Comparison of ENCODE assay signal across 21 cellular contexts in the genomic region with DNA sequence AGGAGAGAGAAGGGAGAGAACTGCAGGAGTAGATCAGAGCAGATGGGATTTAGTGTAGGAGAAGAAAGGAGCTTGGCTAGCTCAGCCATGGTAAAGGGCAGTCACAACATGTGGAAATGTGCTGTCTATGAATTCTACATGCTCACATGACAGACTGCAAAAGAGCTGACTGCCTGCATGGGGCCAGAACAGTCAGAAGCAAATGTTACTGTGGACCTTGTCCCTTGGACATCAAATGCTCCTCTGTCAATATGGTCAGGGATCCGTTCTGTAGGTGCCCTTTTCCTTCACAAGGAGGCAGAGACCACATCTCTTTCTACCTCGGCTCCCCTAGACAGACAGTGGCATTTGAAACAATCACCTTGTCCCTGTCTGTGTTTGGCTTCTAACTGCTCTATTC. TPM values are rescaled to one million over a fixed set of nuclear protein-coding genes. Genes with fewer than 3 reads are reported as not detected.
A peak's percentile ranks its signal among the peaks of the same experiment; 100 is the strongest.
DNase-seq lines count a peak whose midpoint lies in the region; ATAC-seq and TF ChIP-seq lines count a peak whose summit lies in the region.
"Had no signal": no experiment of that assay in that cellular context is flagged by ENCODE, and none has a peak within 500 bp of the region (broad histone marks: within the 10 kb centered on the region; RNA-seq: fewer than 3 reads in every experiment).

No MANE protein-coding gene starts in this region.

- H4K5ac ChIP-seq in IMR-90 (ENCODE audit: low read depth, low read length) = no peak overlapping the region

- POLR2A ChIA-PET in IMR-90 (lab: Charles Lee; ENCODE audit: unreplicated experiment) = no interaction called here

- WGBS in IMR-90 (ENCODE audit: extremely low coverage in 2 of 2, insufficient read length in 1 of 2), 2 experiments = 100% methylated on average over 1 of the region's 2 CpGs; no CpG with 5 or more reads in 1 of the 2 experiments

- TF ChIP-seq POLR2A in IMR-90 (IDR thresholded peaks at IDR 0.05; ENCODE audit: low read depth, low read length) = no peak

- H3K14ac ChIP-seq in IMR-90 (replicated peaks; ENCODE audit: low read depth, low read length) = no peak overlapping the region

- no peak overlapping the region for H2BK120ac ChIP-seq in IMR-90 (ENCODE audit: low read depth, low read length)

- ATAC-seq in GM23338 (no peak), IMR-90 (ENCODE audit: low read depth) (no peak), left lobe of liver (peak; percentile 39), HG02973 (IDR thresholded peaks at IDR 0.05; ENCODE audit: unreplicated experiment) (no peak)
- ATAC-seq: CD8-positive, alpha-beta T cell; GM12878; HCT116 had no signal

- H3K27ac ChIP-seq in GM23338 (ENCODE audit: low read depth) (no peak overlapping the region), IMR-90 (ENCODE audit: insufficient read depth, low read length) (no peak overlapping the region), coronary artery (peak overlapping the region; percentile 3 to 36)
- H3K27ac ChIP-seq: 22Rv1, BLaER1, C4-2B had no signal

- H3K9me3 ChIP-seq in IMR-90 (ENCODE audit: control insufficient read depth, insufficient read depth, low read length) = no peaks in the 10 kb centered on the region
- H3K9me3 ChIP-seq: BLaER1, Caco-2 had no signal

- CTCF ChIA-PET in IMR-90 (lab: Yijun Ruan, JAX) = no interaction called here

- no peaks in the 10 kb centered on the region for H3K27me3 ChIP-seq in GM23338 (ENCODE audit: insufficient read depth)
- H3K27me3 ChIP-seq in IMR-90 (ENCODE audit: control insufficient read depth, insufficient read depth, low read length) = no peaks in the 10 kb centered on the region
- H3K27me3 ChIP-seq: BLaER1 had no signal

- H3K4me2 ChIP-seq in GM23338 (0 out of 2 replicates have a peak overlapping the region, but pooled peaks have one; percentile 25), IMR-90 (ENCODE audit: low read depth, low read length) (no peak overlapping the region)
- H3K4me2 ChIP-seq: BLaER1 had no signal

- peaks cover 12% of the 10 kb centered on the region for H3K4me1 Mint-ChIP-seq in GM23338
- H3K4me1 Mint-ChIP-seq: CD4-positive, CD25-positive, alpha-beta regulatory T cell had no signal

- H3K56ac ChIP-seq in IMR-90 (ENCODE audit: extremely low read depth, insufficient read depth, low read length) = no peak overlapping the region

- peaks cover 4% of the 10 kb centered on the region for H3K27me3 Mint-ChIP-seq in GM23338 (ENCODE audit: insufficient read depth, low read depth, poor library complexity)
- H3K27me3 Mint-ChIP-seq: B cell; CD4-positive, CD25-positive, alpha-beta regulatory T cell had no signal

- no peak for TF ChIP-seq CTCF in GM23338 (conservative IDR thresholded peaks at IDR 0.05; ENCODE audit: low read depth in 2 of 2)
- no peak for TF ChIP-seq CTCF in IMR-90 (conservative IDR thresholded peaks at IDR 0.05; ENCODE audit: low read depth, low read length)
- TF ChIP-seq CTCF in coronary artery (IDR thresholded peaks at IDR 0.05) = no peak

- H3K79me1 ChIP-seq in IMR-90 (ENCODE audit: low read depth in 1 of 2, low read length in 2 of 2) = no peaks in the 10 kb centered on the region

- H3K4me1 ChIP-seq in GM23338 (ENCODE audit: insufficient read depth) (no peaks in the 10 kb centered on the region), IMR-90 (ENCODE audit: control insufficient read depth, insufficient read depth, low read length) (peaks cover 5% of the 10 kb centered on the region)
- H3K4me1 ChIP-seq: Caco-2 had no signal

- no peak overlapping the region for H3K4me3 Mint-ChIP-seq in GM23338
- H3K4me3 Mint-ChIP-seq: B cell; CD4-positive, CD25-positive, alpha-beta regulatory T cell; CD8-positive, alpha-beta T cell had no signal

- H3K4ac ChIP-seq in IMR-90 (ENCODE audit: low read depth, low read length) = no peak overlapping the region

- no peak overlapping the region for H4K91ac ChIP-seq in IMR-90 (ENCODE audit: insufficient read depth, low read depth, low read length)

- intact Hi-C loops in IMR-90 (cut with micrococcal nuclease) = no loop called here

- H2BK20ac ChIP-seq in IMR-90 (ENCODE audit: low read depth, low read length) = no peak overlapping the region

- no peak overlapping the region for H2AK5ac ChIP-seq in IMR-90 (ENCODE audit: low read depth, low read length)

- no peak overlapping the region for H2BK5ac ChIP-seq in IMR-90 (ENCODE audit: low read depth, low read length, poor library complexity, severe bottlenecking)

- no peak overlapping the region for H4K8ac ChIP-seq in IMR-90 (ENCODE audit: low read depth in 2 of 2, low read length in 2 of 2)

- in situ Hi-C loops in IMR-90 (cut with MboI; ENCODE audit: low sequenced_read_pairs) = no loop called here

- H3K27ac Mint-ChIP-seq in GM23338 = no peak overlapping the region
- H3K27ac Mint-ChIP-seq: B cell; CD8-positive, alpha-beta T cell had no signal

- peaks cover 31% of the 10 kb centered on the region; the same call in 1 of the 2 replicates for H3K9me2 ChIP-seq in GM23338 (ENCODE audit: insufficient read depth)

- H3K9ac ChIP-seq in IMR-90 (ENCODE audit: low read depth, low read length) = no peak overlapping the region
- H3K9ac ChIP-seq: BLaER1 had no signal

- no peak overlapping the region for H2BK15ac ChIP-seq in IMR-90 (ENCODE audit: low read depth, low read length)

- H4K20me1 ChIP-seq in GM23338 (replicated peaks; ENCODE audit: insufficient read depth) (no peaks in the 10 kb centered on the region), IMR-90 (ENCODE audit: insufficient read depth, low read length) (no peaks in the 10 kb centered on the region)
- H4K20me1 ChIP-seq: BLaER1 had no signal

- no peaks in the 10 kb centered on the region for H3K36me3 ChIP-seq in GM23338 (ENCODE audit: insufficient read depth)
- H3K36me3 ChIP-seq in IMR-90 (ENCODE audit: control insufficient read depth, insufficient read depth, low read length) = no peaks in the 10 kb centered on the region
- H3K36me3 ChIP-seq: BLaER1 had no signal

- DNase-seq in GM23338 (ENCODE audit: low spot score) (no peak), IMR-90 (no peak), coronary artery (ENCODE audit: low spot score) (no peak), left lobe of liver (ENCODE audit: low spot score) (no peak), NCI-H345 treated with DMSO at 0.1 percent for 48 hours (lab: John Stamatoyannopoulos, UW; ENCODE audit: unreplicated experiment) (no peak), ecto neural progenitor cell (ENCODE audit: low spot score) (no peak), NCI-H510A treated with DMSO at 0.1 percent for 48 hours (lab: John Stamatoyannopoulos, UW) (no peak)
- DNase-seq: Caco-2; CD4-positive, CD25-positive, alpha-beta regulatory T cell; CD8-positive, alpha-beta T cell; DMS153; DND-41; GOT3; H7 had no signal

- H2AFZ ChIP-seq in GM23338 (peak overlapping the region; percentile 35; the same call in 1 of the 2 replicates), IMR-90 (replicated peaks; ENCODE audit: low read length, poor library complexity) (peak overlapping the region; percentile 8)

- H3K18ac ChIP-seq in IMR-90 (ENCODE audit: low read depth, low read length) = no peak overlapping the region

- H3K79me2 ChIP-seq in GM23338 (replicated peaks; ENCODE audit: insufficient read depth) = no peaks in the 10 kb centered on the region

- H3K4me3 ChIP-seq in GM23338 = no peak overlapping the region
- H3K4me3 ChIP-seq in IMR-90 (ENCODE audit: insufficient read depth, low read depth, low read length) = no peak overlapping the region
- H3K4me3 ChIP-seq in coronary artery = no peak overlapping the region
- H3K4me3 ChIP-seq: BLaER1, GM12878 had no signal

- no peak overlapping the region for H3K23ac ChIP-seq in IMR-90 (ENCODE audit: low read depth, low read length)

- dilution Hi-C loops in IMR-90 (cut with HindIII; ENCODE audit: low sequenced_read_pairs, unreplicated experiment) = no loop called here

- TF ChIP-seq RAD21 in IMR-90 (IDR thresholded peaks at IDR 0.05; ENCODE audit: low read length) = no peak

- peaks cover 5% of the 10 kb centered on the region for H3K36me3 Mint-ChIP-seq in GM23338 (ENCODE audit: low read depth)
- H3K36me3 Mint-ChIP-seq: CD4-positive, CD25-positive, alpha-beta regulatory T cell; CD8-positive, alpha-beta T cell had no signal

- H3K9me3 Mint-ChIP-seq in GM23338 = no peaks in the 10 kb centered on the region; the same call in 2 of the 3 replicates
- H3K9me3 Mint-ChIP-seq: CD4-positive, CD25-positive, alpha-beta regulatory T cell; CD8-positive, alpha-beta T cell had no signal

- H3F3A ChIP-seq in GM23338 (replicated peaks; ENCODE audit: low read depth) = no peaks in the 10 kb centered on the region

- H2AK9ac ChIP-seq in IMR-90 (replicated peaks; ENCODE audit: low read depth, low read length, poor library complexity) = no peak overlapping the region

- H3K9me1 ChIP-seq in IMR-90 (ENCODE audit: insufficient read depth, low read length) = peaks cover 4% of the 10 kb centered on the region; the same call in 1 of the 2 replicates

- no TSS peak for BruUV-seq in IMR-90 (replicated peaks; lab: Mats Ljungman, UMichigan)

TF ChIP-seq in GM23338, 12 proteins besides CTCF, POLR2A, EP300 and RAD21 (continues in another document):
- TF ChIP-seq CREB1 (CRISPR knock-in tag; IDR thresholded peaks at IDR 0.05; ENCODE audit: low read depth) = no peak
- TF ChIP-seq, protein P1, sequence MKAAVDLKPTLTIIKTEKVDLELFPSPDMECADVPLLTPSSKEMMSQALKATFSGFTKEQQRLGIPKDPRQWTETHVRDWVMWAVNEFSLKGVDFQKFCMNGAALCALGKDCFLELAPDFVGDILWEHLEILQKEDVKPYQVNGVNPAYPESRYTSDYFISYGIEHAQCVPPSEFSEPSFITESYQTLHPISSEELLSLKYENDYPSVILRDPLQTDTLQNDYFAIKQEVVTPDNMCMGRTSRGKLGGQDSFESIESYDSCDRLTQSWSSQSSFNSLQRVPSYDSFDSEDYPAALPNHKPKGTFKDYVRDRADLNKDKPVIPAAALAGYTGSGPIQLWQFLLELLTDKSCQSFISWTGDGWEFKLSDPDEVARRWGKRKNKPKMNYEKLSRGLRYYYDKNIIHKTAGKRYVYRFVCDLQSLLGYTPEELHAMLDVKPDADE (IDR thresholded peaks at IDR 0.05) = no peak

TF ChIP-seq in IMR-90, 13 proteins besides CTCF, POLR2A, EP300 and RAD21 (continues in another document):
- no peak for TF ChIP-seq ELK1 (IDR thresholded peaks at IDR 0.05; ENCODE audit: borderline replicate concordance, low read depth, low read length)

RNA-seq across cellular contexts. Expression of gene HIVEP1, which starts 46.6 kb away (rescaled TPM):
- 16.5 and 21.7 TPM in 2 replicates for total RNA-seq in GM23338 (2014; rRNA removed; shearing (Covaris generic))
- 7.7 and 10.1 TPM in 2 replicates for polyA plus RNA-seq in GM23338 (2016; fragmentation: Nextera tagmentation; extraction: Ambion mirVana)
- total RNA-seq in IMR-90 (2012; rRNA removed) = 16.7 and 17.2 TPM in 2 replicates
- 13.0 and 14.4 TPM in 2 replicates for polyA plus RNA-seq in IMR-90 (2012; rRNA removed)
- 7.3 and 8.8 TPM in 2 replicates for polyA plus RNA-seq in IMR-90 (2012; cell fraction: cytosol; rRNA removed)
- 32.2 and 33.4 TPM in 2 replicates for polyA plus RNA-seq in IMR-90 (2012; cell fraction: nucleus; rRNA removed; ENCODE audit: low replicate concordance)
- total RNA-seq in left lobe of liver = 9.7 TPM

Comparison
In these comparisons a context has a peak if more than half of its experiments do, and no peak if none do; other contexts are left out.
1. H3K27ac ChIP-seq: peak in coronary artery (2 of 2); none in GM23338 (single experiment) and IMR-90 (single experiment).